In genomic region chr2:135124924-135125886, GRCh38 we compare ENCODE assay signal across 1 cellular context.
A peak's percentile ranks its signal among the peaks of the same experiment; 100 is the strongest.
TF ChIP-seq lines count a peak whose summit lies in the region.

No MANE protein-coding gene starts in this region.

TF ChIP-seq in K562, 482 proteins besides CTCF, POLR2A, EP300 and RAD21 (continued from another document):
- TF ChIP-seq TRIM25 (IDR thresholded peaks at IDR 0.05; ENCODE audit: borderline replicate concordance) (no peak), ZKSCAN1 (IDR thresholded peaks at IDR 0.05; ENCODE audit: low read depth, low read length) (no peak), PHF20 (IDR thresholded peaks at IDR 0.05; ENCODE audit: partially characterized antibody) (no peak), GTF2E2 (tag; IDR thresholded peaks at IDR 0.05) (no peak), ZEB2 (IDR thresholded peaks at IDR 0.05) (peak; percentile 73), MCM5 (IDR thresholded peaks at IDR 0.05; ENCODE audit: low read depth) (no peak), XRCC4 (IDR thresholded peaks at IDR 0.05; ENCODE audit: extremely low read depth, insufficient read depth, insufficient read length) (no peak), JUND (IDR thresholded peaks at IDR 0.05; ENCODE audit: borderline replicate concordance, low read depth, low read length) (peak; percentile 21; the same call in 1 of the 2 replicates), JUND (tag; IDR thresholded peaks at IDR 0.05; ENCODE audit: borderline replicate concordance, low read depth, low read length) (no peak), ZNF184 (CRISPR knock-in tag; IDR thresholded peaks at IDR 0.05) (no peak), NR2F6 (CRISPR knock-in tag; IDR thresholded peaks at IDR 0.05) (no peak), CBFB (CRISPR knock-in tag; IDR thresholded peaks at IDR 0.05) (no peak), FOSL1 (tag; conservative IDR thresholded peaks at IDR 0.05) (0 out of 2 replicates have a peak, but pooled peaks have one; percentile 39), RERE (CRISPR knock-in tag; IDR thresholded peaks at IDR 0.05; ENCODE audit: borderline replicate concordance) (no peak), NCOA4 (IDR thresholded peaks at IDR 0.05; ENCODE audit: partially characterized antibody) (no peak), ZNF282 (CRISPR knock-in tag; IDR thresholded peaks at IDR 0.05) (no peak), CEBPG (CRISPR knock-in tag; IDR thresholded peaks at IDR 0.05) (no peak), CEBPG (tag; conservative IDR thresholded peaks at IDR 0.05 in 1 of 2, IDR thresholded peaks at IDR 0.05 in 1 of 2) (peak in 1 of 2 experiments; percentile 91; a peak in 2 of 4 replicates), ZBTB43 (CRISPR knock-in tag; IDR thresholded peaks at IDR 0.05) (no peak), TAF1 (IDR thresholded peaks at IDR 0.05; ENCODE audit: control insufficient read depth, extremely low read depth, insufficient read depth, low read length, severe bottlenecking) (no peak), ZZZ3 (IDR thresholded peaks at IDR 0.05) (no peak), U2AF1 (optimal IDR thresholded peaks at IDR 0.05; ENCODE audit: low read depth, low read length) (no peak), SOX6 (IDR thresholded peaks at IDR 0.05) (peak; percentile 58; the same call in 1 of the 2 replicates), POLR3G (IDR thresholded peaks at IDR 0.05; ENCODE audit: extremely low read depth, insufficient read length, insufficient replicate concordance) (no peak), ATF3 (IDR thresholded peaks at IDR 0.05) (peak; percentile 68), ATF3 (CRISPR knock-in tag; conservative IDR thresholded peaks at IDR 0.05) (no peak), POLR2H (tag; IDR thresholded peaks at IDR 0.05; ENCODE audit: low read depth) (no peak), SMC3 (conservative IDR thresholded peaks at IDR 0.05; ENCODE audit: insufficient read depth, low read depth, low read length) (no peak), THRAP3 (IDR thresholded peaks at IDR 0.05; ENCODE audit: borderline replicate concordance) (no peak)
- TF ChIP-seq, protein P1, sequence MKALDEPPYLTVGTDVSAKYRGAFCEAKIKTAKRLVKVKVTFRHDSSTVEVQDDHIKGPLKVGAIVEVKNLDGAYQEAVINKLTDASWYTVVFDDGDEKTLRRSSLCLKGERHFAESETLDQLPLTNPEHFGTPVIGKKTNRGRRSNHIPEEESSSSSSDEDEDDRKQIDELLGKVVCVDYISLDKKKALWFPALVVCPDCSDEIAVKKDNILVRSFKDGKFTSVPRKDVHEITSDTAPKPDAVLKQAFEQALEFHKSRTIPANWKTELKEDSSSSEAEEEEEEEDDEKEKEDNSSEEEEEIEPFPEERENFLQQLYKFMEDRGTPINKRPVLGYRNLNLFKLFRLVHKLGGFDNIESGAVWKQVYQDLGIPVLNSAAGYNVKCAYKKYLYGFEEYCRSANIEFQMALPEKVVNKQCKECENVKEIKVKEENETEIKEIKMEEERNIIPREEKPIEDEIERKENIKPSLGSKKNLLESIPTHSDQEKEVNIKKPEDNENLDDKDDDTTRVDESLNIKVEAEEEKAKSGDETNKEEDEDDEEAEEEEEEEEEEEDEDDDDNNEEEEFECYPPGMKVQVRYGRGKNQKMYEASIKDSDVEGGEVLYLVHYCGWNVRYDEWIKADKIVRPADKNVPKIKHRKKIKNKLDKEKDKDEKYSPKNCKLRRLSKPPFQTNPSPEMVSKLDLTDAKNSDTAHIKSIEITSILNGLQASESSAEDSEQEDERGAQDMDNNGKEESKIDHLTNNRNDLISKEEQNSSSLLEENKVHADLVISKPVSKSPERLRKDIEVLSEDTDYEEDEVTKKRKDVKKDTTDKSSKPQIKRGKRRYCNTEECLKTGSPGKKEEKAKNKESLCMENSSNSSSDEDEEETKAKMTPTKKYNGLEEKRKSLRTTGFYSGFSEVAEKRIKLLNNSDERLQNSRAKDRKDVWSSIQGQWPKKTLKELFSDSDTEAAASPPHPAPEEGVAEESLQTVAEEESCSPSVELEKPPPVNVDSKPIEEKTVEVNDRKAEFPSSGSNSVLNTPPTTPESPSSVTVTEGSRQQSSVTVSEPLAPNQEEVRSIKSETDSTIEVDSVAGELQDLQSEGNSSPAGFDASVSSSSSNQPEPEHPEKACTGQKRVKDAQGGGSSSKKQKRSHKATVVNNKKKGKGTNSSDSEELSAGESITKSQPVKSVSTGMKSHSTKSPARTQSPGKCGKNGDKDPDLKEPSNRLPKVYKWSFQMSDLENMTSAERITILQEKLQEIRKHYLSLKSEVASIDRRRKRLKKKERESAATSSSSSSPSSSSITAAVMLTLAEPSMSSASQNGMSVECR (CRISPR knock-in tag; IDR thresholded peaks at IDR 0.05) = no peak
- TF ChIP-seq, protein P2, sequence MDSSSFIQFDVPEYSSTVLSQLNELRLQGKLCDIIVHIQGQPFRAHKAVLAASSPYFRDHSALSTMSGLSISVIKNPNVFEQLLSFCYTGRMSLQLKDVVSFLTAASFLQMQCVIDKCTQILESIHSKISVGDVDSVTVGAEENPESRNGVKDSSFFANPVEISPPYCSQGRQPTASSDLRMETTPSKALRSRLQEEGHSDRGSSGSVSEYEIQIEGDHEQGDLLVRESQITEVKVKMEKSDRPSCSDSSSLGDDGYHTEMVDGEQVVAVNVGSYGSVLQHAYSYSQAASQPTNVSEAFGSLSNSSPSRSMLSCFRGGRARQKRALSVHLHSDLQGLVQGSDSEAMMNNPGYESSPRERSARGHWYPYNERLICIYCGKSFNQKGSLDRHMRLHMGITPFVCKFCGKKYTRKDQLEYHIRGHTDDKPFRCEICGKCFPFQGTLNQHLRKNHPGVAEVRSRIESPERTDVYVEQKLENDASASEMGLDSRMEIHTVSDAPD (CRISPR knock-in tag; IDR thresholded peaks at IDR 0.05) = no peak
- TF ChIP-seq, protein P3, sequence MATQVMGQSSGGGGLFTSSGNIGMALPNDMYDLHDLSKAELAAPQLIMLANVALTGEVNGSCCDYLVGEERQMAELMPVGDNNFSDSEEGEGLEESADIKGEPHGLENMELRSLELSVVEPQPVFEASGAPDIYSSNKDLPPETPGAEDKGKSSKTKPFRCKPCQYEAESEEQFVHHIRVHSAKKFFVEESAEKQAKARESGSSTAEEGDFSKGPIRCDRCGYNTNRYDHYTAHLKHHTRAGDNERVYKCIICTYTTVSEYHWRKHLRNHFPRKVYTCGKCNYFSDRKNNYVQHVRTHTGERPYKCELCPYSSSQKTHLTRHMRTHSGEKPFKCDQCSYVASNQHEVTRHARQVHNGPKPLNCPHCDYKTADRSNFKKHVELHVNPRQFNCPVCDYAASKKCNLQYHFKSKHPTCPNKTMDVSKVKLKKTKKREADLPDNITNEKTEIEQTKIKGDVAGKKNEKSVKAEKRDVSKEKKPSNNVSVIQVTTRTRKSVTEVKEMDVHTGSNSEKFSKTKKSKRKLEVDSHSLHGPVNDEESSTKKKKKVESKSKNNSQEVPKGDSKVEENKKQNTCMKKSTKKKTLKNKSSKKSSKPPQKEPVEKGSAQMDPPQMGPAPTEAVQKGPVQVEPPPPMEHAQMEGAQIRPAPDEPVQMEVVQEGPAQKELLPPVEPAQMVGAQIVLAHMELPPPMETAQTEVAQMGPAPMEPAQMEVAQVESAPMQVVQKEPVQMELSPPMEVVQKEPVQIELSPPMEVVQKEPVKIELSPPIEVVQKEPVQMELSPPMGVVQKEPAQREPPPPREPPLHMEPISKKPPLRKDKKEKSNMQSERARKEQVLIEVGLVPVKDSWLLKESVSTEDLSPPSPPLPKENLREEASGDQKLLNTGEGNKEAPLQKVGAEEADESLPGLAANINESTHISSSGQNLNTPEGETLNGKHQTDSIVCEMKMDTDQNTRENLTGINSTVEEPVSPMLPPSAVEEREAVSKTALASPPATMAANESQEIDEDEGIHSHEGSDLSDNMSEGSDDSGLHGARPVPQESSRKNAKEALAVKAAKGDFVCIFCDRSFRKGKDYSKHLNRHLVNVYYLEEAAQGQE (CRISPR knock-in tag; IDR thresholded peaks at IDR 0.05; ENCODE audit: low read depth) = no peak
